In the genomic region with DNA sequence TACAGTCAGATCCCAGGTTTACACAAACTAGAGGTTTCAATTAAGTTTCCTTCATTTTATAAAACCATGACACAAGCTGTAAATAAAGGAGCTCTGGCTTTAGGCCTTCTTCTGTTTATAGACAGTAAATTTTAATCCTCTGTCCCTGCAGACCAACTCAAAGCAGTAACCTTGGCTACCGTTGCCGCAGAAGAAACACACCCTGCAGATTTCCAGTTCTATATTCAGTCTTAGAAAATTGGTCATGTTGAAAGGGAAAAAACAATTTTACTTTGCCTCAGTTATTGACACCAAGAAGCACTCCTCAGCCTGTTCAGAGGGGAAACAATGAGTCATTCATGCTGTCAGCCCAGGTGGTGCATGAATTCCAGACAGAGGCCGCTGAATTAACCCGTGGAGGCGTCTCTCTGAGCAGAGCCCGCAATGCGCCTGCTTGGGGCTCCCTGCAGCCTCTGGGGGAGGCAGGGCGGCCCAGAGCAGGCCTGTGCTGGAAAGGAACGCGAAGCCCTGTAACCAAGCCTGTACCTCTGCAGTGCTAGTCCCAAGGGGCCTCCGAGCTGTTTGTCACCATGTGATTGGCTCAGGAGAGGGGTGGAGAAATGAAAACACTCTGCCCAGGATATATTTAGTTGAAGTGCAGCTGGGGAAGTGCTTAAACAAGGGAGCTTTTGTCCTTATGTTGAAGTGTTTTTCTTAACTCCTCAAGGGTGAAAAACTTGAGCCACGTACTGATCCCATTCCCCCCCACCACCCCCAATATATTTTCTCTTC, we compare ENCODE assay signal across 1 cellular context.
TF ChIP-seq lines count a peak whose summit lies in the region.

No MANE protein-coding gene starts in this region.

TF ChIP-seq in K562, 482 proteins besides CTCF, POLR2A, EP300 and RAD21 (continued from another document):
- TF ChIP-seq, protein P1, sequence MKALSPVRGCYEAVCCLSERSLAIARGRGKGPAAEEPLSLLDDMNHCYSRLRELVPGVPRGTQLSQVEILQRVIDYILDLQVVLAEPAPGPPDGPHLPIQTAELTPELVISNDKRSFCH (CRISPR knock-in tag; IDR thresholded peaks at IDR 0.05): no peak
- TF ChIP-seq, protein P1 (tag; IDR thresholded peaks at IDR 0.05): no peak
- TF ChIP-seq BRD4 (IDR thresholded peaks at IDR 0.05) (no peak), ZNF24 (IDR thresholded peaks at IDR 0.05) (peak; percentile 63; the same call in 1 of the 2 replicates), HSF4 (CRISPR knock-in tag; IDR thresholded peaks at IDR 0.05; ENCODE audit: borderline replicate concordance) (no peak), PCBP1 (IDR thresholded peaks at IDR 0.05; ENCODE audit: low read depth, low read length, poor library complexity, severe bottlenecking) (no peak), ZC3H4 (CRISPR knock-in tag; IDR thresholded peaks at IDR 0.05; ENCODE audit: borderline replicate concordance) (no peak), CCNT2 (IDR thresholded peaks at IDR 0.05; ENCODE audit: borderline replicate concordance, extremely low read depth, insufficient read length, low read depth, low read length) (peak; percentile 82), CBFB (CRISPR knock-in tag; IDR thresholded peaks at IDR 0.05) (no peak), ZC3H8 (IDR thresholded peaks at IDR 0.05) (no peak), ZNF134 (CRISPR knock-in tag; conservative IDR thresholded peaks at IDR 0.05) (no peak), CC2D1A (IDR thresholded peaks at IDR 0.05) (no peak), POU5F1 (IDR thresholded peaks at IDR 0.05; ENCODE audit: borderline replicate concordance, low read depth, low read length, partially characterized antibody) (no peak), ZNF696 (CRISPR knock-in tag; conservative IDR thresholded peaks at IDR 0.05) (no peak), SAP30 (IDR thresholded peaks at IDR 0.05; ENCODE audit: borderline replicate concordance, insufficient read depth, low read depth, low read length, poor library complexity, severe bottlenecking) (no peak)
- TF ChIP-seq, protein P2, sequence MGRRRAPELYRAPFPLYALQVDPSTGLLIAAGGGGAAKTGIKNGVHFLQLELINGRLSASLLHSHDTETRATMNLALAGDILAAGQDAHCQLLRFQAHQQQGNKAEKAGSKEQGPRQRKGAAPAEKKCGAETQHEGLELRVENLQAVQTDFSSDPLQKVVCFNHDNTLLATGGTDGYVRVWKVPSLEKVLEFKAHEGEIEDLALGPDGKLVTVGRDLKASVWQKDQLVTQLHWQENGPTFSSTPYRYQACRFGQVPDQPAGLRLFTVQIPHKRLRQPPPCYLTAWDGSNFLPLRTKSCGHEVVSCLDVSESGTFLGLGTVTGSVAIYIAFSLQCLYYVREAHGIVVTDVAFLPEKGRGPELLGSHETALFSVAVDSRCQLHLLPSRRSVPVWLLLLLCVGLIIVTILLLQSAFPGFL (CRISPR knock-in tag; IDR thresholded peaks at IDR 0.05): no peak
- TF ChIP-seq, protein P3, sequence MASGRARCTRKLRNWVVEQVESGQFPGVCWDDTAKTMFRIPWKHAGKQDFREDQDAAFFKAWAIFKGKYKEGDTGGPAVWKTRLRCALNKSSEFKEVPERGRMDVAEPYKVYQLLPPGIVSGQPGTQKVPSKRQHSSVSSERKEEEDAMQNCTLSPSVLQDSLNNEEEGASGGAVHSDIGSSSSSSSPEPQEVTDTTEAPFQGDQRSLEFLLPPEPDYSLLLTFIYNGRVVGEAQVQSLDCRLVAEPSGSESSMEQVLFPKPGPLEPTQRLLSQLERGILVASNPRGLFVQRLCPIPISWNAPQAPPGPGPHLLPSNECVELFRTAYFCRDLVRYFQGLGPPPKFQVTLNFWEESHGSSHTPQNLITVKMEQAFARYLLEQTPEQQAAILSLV (tag; IDR thresholded peaks at IDR 0.05): no peak
- TF ChIP-seq, protein P4, sequence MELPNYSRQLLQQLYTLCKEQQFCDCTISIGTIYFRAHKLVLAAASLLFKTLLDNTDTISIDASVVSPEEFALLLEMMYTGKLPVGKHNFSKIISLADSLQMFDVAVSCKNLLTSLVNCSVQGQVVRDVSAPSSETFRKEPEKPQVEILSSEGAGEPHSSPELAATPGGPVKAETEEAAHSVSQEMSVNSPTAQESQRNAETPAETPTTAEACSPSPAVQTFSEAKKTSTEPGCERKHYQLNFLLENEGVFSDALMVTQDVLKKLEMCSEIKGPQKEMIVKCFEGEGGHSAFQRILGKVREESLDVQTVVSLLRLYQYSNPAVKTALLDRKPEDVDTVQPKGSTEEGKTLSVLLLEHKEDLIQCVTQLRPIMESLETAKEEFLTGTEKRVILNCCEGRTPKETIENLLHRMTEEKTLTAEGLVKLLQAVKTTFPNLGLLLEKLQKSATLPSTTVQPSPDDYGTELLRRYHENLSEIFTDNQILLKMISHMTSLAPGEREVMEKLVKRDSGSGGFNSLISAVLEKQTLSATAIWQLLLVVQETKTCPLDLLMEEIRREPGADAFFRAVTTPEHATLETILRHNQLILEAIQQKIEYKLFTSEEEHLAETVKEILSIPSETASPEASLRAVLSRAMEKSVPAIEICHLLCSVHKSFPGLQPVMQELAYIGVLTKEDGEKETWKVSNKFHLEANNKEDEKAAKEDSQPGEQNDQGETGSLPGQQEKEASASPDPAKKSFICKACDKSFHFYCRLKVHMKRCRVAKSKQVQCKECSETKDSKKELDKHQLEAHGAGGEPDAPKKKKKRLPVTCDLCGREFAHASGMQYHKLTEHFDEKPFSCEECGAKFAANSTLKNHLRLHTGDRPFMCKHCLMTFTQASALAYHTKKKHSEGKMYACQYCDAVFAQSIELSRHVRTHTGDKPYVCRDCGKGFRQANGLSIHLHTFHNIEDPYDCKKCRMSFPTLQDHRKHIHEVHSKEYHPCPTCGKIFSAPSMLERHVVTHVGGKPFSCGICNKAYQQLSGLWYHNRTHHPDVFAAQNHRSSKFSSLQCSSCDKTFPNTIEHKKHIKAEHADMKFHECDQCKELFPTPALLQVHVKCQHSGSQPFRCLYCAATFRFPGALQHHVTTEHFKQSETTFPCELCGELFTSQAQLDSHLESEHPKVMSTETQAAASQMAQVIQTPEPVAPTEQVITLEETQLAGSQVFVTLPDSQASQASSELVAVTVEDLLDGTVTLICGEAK (IDR thresholded peaks at IDR 0.05): no peak
- TF ChIP-seq, protein P4 (CRISPR knock-in tag; IDR thresholded peaks at IDR 0.05): no peak
- TF ChIP-seq, protein P5, sequence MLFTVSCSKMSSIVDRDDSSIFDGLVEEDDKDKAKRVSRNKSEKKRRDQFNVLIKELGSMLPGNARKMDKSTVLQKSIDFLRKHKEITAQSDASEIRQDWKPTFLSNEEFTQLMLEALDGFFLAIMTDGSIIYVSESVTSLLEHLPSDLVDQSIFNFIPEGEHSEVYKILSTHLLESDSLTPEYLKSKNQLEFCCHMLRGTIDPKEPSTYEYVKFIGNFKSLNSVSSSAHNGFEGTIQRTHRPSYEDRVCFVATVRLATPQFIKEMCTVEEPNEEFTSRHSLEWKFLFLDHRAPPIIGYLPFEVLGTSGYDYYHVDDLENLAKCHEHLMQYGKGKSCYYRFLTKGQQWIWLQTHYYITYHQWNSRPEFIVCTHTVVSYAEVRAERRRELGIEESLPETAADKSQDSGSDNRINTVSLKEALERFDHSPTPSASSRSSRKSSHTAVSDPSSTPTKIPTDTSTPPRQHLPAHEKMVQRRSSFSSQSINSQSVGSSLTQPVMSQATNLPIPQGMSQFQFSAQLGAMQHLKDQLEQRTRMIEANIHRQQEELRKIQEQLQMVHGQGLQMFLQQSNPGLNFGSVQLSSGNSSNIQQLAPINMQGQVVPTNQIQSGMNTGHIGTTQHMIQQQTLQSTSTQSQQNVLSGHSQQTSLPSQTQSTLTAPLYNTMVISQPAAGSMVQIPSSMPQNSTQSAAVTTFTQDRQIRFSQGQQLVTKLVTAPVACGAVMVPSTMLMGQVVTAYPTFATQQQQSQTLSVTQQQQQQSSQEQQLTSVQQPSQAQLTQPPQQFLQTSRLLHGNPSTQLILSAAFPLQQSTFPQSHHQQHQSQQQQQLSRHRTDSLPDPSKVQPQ (CRISPR knock-in tag; IDR thresholded peaks at IDR 0.05; ENCODE audit: borderline replicate concordance): no peak
